23 cellular contexts compared by ENCODE assay signal in genomic region chr1:87242445-87243185, GRCh38.
"Had no signal": no experiment of that assay in that cellular context is flagged by ENCODE, and none has a peak within 500 bp of the region (broad histone marks: within the 10 kb centered on the region; RNA-seq: fewer than 3 reads in every experiment).

No MANE protein-coding gene starts in this region.

- FAIRE-seq: colon, keratinocyte had no signal

- H3K36me3 ChIP-seq: gastroesophageal sphincter, upper lobe of left lung, vagina had no signal

- H3K79me2 ChIP-seq: hepatocyte had no signal

- ATAC-seq: activated CD8-positive, alpha-beta T cell treated with anti-CD3 and anti-CD28 coated beads for 36 hours; activated naive CD4-positive, alpha-beta T cell treated with anti-CD3 and anti-CD28 coated beads, Interleukin-2, amount 50 U/mL, for 72 hours; activated T-cell treated with anti-CD3 and anti-CD28 coated beads, Interleukin-2, amount 50 U/mL, for 4 hours; body of pancreas; gastroesophageal sphincter; left colon; right cardiac atrium; stimulated activated effector memory CD8-positive, alpha-beta T cell treated with anti-CD3 and anti-CD28 coated beads, Interleukin-12 subunit alpha, Interleukin-12 subunit beta, amount 100 ng/mL, for 72 hours had no signal

- H2AFZ ChIP-seq: hepatocyte had no signal

- H3K27me3 ChIP-seq: body of pancreas, gastroesophageal sphincter, hepatocyte, upper lobe of left lung, vagina had no signal

- H3K9me3 ChIP-seq: body of pancreas, upper lobe of left lung, vagina had no signal

- H3K4me2 ChIP-seq: hepatocyte had no signal

- H3K4me3 ChIP-seq: body of pancreas, gastroesophageal sphincter, hepatocyte, upper lobe of left lung, vagina had no signal

- DNase-seq: activated B cell treated with CpG ODN at 0.5 μM for 24 hours; activated CD4-positive, alpha-beta T cell treated with anti-CD3 and anti-CD28 coated beads, Interleukin-2, amount 50 U/mL, for 1 hour; activated CD8-positive, alpha-beta T cell treated with anti-CD3 and anti-CD28 coated beads for 36 hours; activated naive CD4-positive, alpha-beta T cell; activated T-cell treated with anti-CD3 and anti-CD28 coated beads, Interleukin-2, amount 50 U/mL, for 4 hours; body of pancreas; effector memory CD4-positive, alpha-beta T cell; erythroblast; left colon; mammary epithelial cell; posterior cingulate gyrus; right cardiac atrium; stimulated activated CD4-positive, alpha-beta T cell treated with anti-CD3 and anti-CD28 coated beads, Interleukin-12 subunit alpha, Interleukin-12 subunit beta, amount 100 ng/mL, for 4 hours; stimulated activated CD4-positive, alpha-beta T cell treated with anti-CD3 and anti-CD28 coated beads, Interleukin-4, amount 100 ng/mL, for 24 hours; substantia nigra; upper lobe of left lung had no signal

- H3K4me1 ChIP-seq: body of pancreas, gastroesophageal sphincter, upper lobe of left lung, vagina had no signal

- H3K27ac ChIP-seq: body of pancreas, gastroesophageal sphincter, hepatocyte, upper lobe of left lung, vagina had no signal
